11 cellular contexts compared by ENCODE assay signal in the genomic region with DNA sequence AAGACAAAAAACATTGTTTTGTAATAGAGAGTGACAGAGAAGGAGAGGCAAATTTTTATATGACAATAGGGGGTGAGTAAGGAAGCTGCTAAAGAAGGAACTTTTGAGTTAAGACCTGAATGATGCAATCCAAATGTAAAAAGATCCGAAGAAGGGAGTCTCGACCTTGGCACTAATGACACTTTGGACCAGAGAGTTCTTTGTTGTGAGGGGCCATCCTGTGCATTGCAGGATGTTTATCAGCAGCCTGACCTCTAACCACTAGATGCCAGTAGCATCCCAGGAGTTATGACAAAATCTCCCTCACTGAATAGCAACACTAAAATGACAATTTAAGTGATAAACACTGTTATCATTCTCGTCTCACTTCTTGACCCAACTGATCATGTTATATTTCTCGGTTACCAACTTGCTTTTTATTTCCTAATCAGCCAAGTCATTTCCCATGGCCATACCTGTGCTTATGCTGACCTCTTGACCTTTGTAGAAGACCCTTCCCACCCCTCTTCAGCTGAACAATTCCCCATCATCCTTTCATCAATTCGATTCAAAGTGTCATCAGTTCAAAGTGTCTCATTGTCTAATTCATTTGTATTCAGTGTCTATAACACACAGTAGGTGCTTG. TPM values are rescaled to one million over a fixed set of nuclear protein-coding genes. Genes with fewer than 3 reads are reported as not detected.
A peak's percentile ranks its signal among the peaks of the same experiment; 100 is the strongest.
DNase-seq lines count a peak whose midpoint lies in the region; ATAC-seq, FAIRE-seq and TF ChIP-seq lines count a peak whose summit lies in the region.
"Had no signal": no experiment of that assay in that cellular context is flagged by ENCODE, and none has a peak within 500 bp of the region (broad histone marks: within the 10 kb centered on the region; RNA-seq: fewer than 3 reads in every experiment).

No MANE protein-coding gene starts in this region.

- TF ChIP-seq CTCF in A549 (IDR thresholded peaks at IDR 0.05) (peak; percentile 26; the same call in 1 of the 3 replicates), GM12872 (IDR thresholded peaks at IDR 0.05; ENCODE audit: insufficient read depth, low read depth, low read length) (peak; percentile 39; the same call in 1 of the 3 replicates), SK-N-SH (IDR thresholded peaks at IDR 0.05) (peak; percentile 66), fibroblast of the aortic adventitia (IDR thresholded peaks at IDR 0.05; ENCODE audit: insufficient read depth, low read length) (peak; percentile 61)

- no peak for FAIRE-seq in A549 (lab: Jason Lieb, UNC)

- no peaks in the 10 kb centered on the region for H3K9me2 ChIP-seq in SK-N-SH

- WGBS in A549 (ENCODE audit: missing lambda C conversion rate), result 14% methylated on average over 5 of the region's 5 CpGs
- 72% methylated on average over 5 of the region's 5 CpGs for WGBS in SK-N-SH (ENCODE audit: low lambda C conversion rate)

- CTCF ChIA-PET in A549 (lab: Yijun Ruan, JAX), result interaction anchor here (1.0 to 1.6 kb wide), 4 partner anchors 20 to 188 kb away, joined by 3 to 5 read pairs (median 4); no protein-coding TSS in a partner anchor
- CTCF ChIA-PET in SK-N-SH (lab: Yijun Ruan, JAX), result interaction anchor here (1.3 to 1.4 kb wide), 2 partner anchors 24 to 160 kb away, joined by 3 to 4 read pairs; no protein-coding TSS in a partner anchor

- ATAC-seq in A549, result peak; percentile 49 to 67; a peak in 2 of 6 replicates
- ATAC-seq in HG02588 (IDR thresholded peaks at IDR 0.05; ENCODE audit: unreplicated experiment), result no peak
- ATAC-seq: left ventricle myocardium superior, sciatic nerve had no signal

- H3K27ac ChIP-seq in A549 (no peak overlapping the region), SK-N-SH (ENCODE audit: low read depth in 2 of 2, low read length in 1 of 2) (no peak overlapping the region)

- TF ChIP-seq RAD21 in A549 (conservative IDR thresholded peaks at IDR 0.05 in 1 of 2, IDR thresholded peaks at IDR 0.05 in 1 of 2), result peak; percentile 47 to 48; a peak in 4 of 5 replicates
- peak; percentile 70 for TF ChIP-seq RAD21 in SK-N-SH (IDR thresholded peaks at IDR 0.05; ENCODE audit: low read length)

- H3K4me3 ChIP-seq in A549, result no peak overlapping the region
- no peak overlapping the region for H3K4me3 ChIP-seq in SK-N-SH (ENCODE audit: low read depth in 2 of 2, low read length in 1 of 2)
- no peak overlapping the region for H3K4me3 ChIP-seq in fibroblast of the aortic adventitia (ENCODE audit: low read depth, low read length)

- TF ChIP-seq EP300 in A549 (IDR thresholded peaks at IDR 0.05) (no peak), SK-N-SH (IDR thresholded peaks at IDR 0.05; ENCODE audit: borderline replicate concordance in 1 of 2, low read depth in 1 of 2, low read length in 1 of 2) (no peak)

- H3K4me1 ChIP-seq in A549, result no peaks in the 10 kb centered on the region
- peaks cover 15 to 20% of the 10 kb centered on the region in 2 experiments for H3K4me1 ChIP-seq in SK-N-SH (ENCODE audit: control insufficient read depth in 1 of 2, insufficient read depth in 2 of 2, low read depth in 1 of 2, low read length in 1 of 2)

- no peak overlapping the region for H3K9ac ChIP-seq in SK-N-SH

- H2AFZ ChIP-seq in SK-N-SH (ENCODE audit: low read depth), result no peak overlapping the region

- no peaks in the 10 kb centered on the region for H3K27me3 ChIP-seq in SK-N-SH (ENCODE audit: insufficient read depth)

- H3K9me3 ChIP-seq in A549 (no peaks in the 10 kb centered on the region), SK-N-SH (no peaks in the 10 kb centered on the region)

- no peaks in the 10 kb centered on the region for H3F3A ChIP-seq in SK-N-SH (replicated peaks; ENCODE audit: insufficient read depth)

- H3K79me2 ChIP-seq in SK-N-SH (ENCODE audit: insufficient read depth), result peaks cover 25% of the 10 kb centered on the region; the same call in 1 of the 2 replicates

- no peaks in the 10 kb centered on the region for H4K20me1 ChIP-seq in SK-N-SH (ENCODE audit: insufficient read depth)

- DNase-seq in A549 (ENCODE audit: low read depth in 1 of 2, low spot score in 1 of 2) (peak in 1 of 2 experiments; percentile 6), SK-N-SH (no peak), fibroblast of the aortic adventitia (ENCODE audit: low read depth) (peak; percentile 66), SHP77 treated with DMSO at 0.1 percent for 48 hours (lab: John Stamatoyannopoulos, UW) (no peak), NOMO-1 treated with DMSO at 0.1 percent for 48 hours (lab: John Stamatoyannopoulos, UW; ENCODE audit: unreplicated experiment) (no peak)
- DNase-seq in activated effector memory CD4-positive, alpha-beta T cell treated with Interleukin-2 at 50 U/mL for 16 hours, result no peak
- DNase-seq: left ventricle myocardium superior, NCI-H510A treated with DMSO at 0.1 percent for 48 hours had no signal

- TF ChIP-seq POLR2A in A549 (IDR thresholded peaks at IDR 0.05; ENCODE audit: low read length), result no peak

- POLR2A ChIA-PET in A549 (lab: Yijun Ruan, JAX) (no interaction called here), SK-N-SH (lab: Yijun Ruan, JAX) (interaction anchor here (0.7 kb wide), 1 partner anchor 12 kb away, joined by 3 read pairs; no protein-coding TSS in a partner anchor)

- H3K36me3 ChIP-seq in SK-N-SH (replicated peaks in 1 of 2; ENCODE audit: control insufficient read depth in 1 of 2, insufficient read depth in 2 of 2, low read length in 1 of 2), result no peaks in the 10 kb centered on the region

- H3K4me2 ChIP-seq in A549, result no peak overlapping the region
- no peak overlapping the region for H3K4me2 ChIP-seq in SK-N-SH

TF ChIP-seq in A549, 52 proteins besides CTCF, POLR2A, EP300 and RAD21:
- TF ChIP-seq HEYL (CRISPR knock-in tag; IDR thresholded peaks at IDR 0.05), result no peak
- peak; percentile 27; the same call in 1 of the 3 replicates for TF ChIP-seq SMC3 (IDR thresholded peaks at IDR 0.05)

TF ChIP-seq in SK-N-SH, 30 proteins besides CTCF, POLR2A, EP300 and RAD21:
- TF ChIP-seq SMC3 (IDR thresholded peaks at IDR 0.05; ENCODE audit: low read depth, low read length), result peak; percentile 64
- TF ChIP-seq, protein P1, sequence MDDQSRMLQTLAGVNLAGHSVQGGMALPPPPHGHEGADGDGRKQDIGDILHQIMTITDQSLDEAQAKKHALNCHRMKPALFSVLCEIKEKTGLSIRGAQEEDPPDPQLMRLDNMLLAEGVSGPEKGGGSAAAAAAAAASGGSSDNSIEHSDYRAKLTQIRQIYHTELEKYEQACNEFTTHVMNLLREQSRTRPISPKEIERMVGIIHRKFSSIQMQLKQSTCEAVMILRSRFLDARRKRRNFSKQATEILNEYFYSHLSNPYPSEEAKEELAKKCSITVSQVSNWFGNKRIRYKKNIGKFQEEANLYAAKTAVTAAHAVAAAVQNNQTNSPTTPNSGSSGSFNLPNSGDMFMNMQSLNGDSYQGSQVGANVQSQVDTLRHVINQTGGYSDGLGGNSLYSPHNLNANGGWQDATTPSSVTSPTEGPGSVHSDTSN (IDR thresholded peaks at IDR 0.05), result no peak

RNA-seq across cellular contexts. Expression of a gene that starts 30.0 kb away (rescaled TPM):
- polyA plus RNA-seq in A549 (2011; rRNA removed), result 0.05 and 0.25 TPM in 2 replicates
- under 0.01 TPM in 1 of 2 replicates, not detected in the other for polyA plus RNA-seq in A549 (2012; cell fraction: cytosol; rRNA removed)
- 0.26 and 0.29 TPM in 2 replicates for polyA plus RNA-seq in A549 (2012; cell fraction: nucleus; rRNA removed)
- 0.08 to 0.17 TPM (median 0.14 TPM) in 3 replicates for polyA plus RNA-seq in A549 (2017; fragmentation: RNase III; extraction: RNeasy Plus Mini Kit Qiagen cat#74134 plus additional on column Dnase treatment)
- 0.45 TPM in 1 of 2 replicates, not detected in the other for polyA minus RNA-seq in A549 (2011; rRNA and poly(A)+ RNA removed)
- 1.3 and 1.4 TPM in 2 replicates for polyA plus RNA-seq in SK-N-SH (2012; rRNA removed)
- polyA plus RNA-seq in SK-N-SH (2012; cell fraction: cytosol; rRNA removed), result 0.80 and 0.97 TPM in 2 replicates
- 2.6 and 4.5 TPM in 2 replicates for polyA plus RNA-seq in SK-N-SH (2012; cell fraction: nucleus; rRNA removed)
- 2.0 and 4.7 TPM in 2 replicates for total RNA-seq in fibroblast of the aortic adventitia (ENCODE audit: low replicate concordance)
